ENCODE assay signal across 8 cellular contexts in the genomic region with DNA sequence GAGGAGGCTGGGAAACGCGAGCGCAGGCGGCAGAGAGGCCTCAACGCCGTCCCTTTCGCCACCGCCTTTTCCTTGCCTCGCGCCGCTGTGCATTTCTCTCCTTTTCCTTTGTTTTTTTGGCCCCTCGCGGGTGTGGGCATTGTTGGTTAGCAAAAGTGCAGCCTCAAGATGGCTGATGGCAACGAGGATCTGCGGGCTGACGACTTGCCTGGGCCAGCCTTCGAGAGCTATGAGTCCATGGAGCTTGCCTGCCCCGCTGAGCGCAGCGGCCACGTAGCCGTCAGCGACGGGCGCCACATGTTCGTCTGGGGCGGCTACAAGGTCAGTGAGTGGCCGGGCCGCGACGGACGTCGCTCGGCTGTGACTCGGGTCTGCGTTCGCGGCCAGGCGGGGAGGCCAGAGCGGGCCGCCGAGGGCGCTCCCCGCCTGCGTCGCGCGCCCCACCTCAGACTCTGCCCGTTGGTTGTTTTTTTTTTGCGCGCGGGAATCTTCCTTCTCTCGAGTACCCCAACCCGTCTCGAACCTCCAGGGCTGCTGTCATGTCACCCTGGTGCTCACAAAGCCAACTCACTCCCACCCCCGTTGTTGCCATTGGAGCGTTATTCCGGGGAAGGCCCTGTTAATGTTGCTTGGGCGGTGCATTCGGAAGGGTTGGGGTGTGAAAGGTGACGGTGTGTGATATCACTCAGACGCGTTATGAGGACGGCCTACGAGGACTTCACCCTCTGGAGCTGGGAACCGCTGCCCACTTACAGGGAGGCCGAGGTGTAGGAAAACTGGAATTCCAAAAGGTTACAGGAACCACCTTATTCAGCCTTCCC. TPM values are rescaled to one million over a fixed set of nuclear protein-coding genes. Genes with fewer than 3 reads are reported as not detected.
A peak's percentile ranks its signal among the peaks of the same experiment; 100 is the strongest.
DNase-seq lines count a peak whose midpoint lies in the region; ATAC-seq and TF ChIP-seq lines count a peak whose summit lies in the region.

No MANE protein-coding gene starts in this region.

- peak; percentile 58 for DNase-seq in DMS79 (lab: John Stamatoyannopoulos, UW)
- DNase-seq in T-helper 17 cell, result peak; percentile 32 to 53 (median 44)
- DNase-seq in hepatic stellate cell (ENCODE audit: low spot score), result peak; percentile 34
- DNase-seq in retinal pigment epithelial cell (ENCODE audit: low read depth), result no peak

- H3K4me1 Mint-ChIP-seq in T-helper 17 cell, result peaks cover 24% of the 10 kb centered on the region

- ATAC-seq in GM21515 (IDR thresholded peaks at IDR 0.05; ENCODE audit: unreplicated experiment), result peak; percentile 33
- peak; percentile 51 for ATAC-seq in T-helper 17 cell
- ATAC-seq in GM18519 (IDR thresholded peaks at IDR 0.05; ENCODE audit: low FRiP score, unreplicated experiment), result no peak

- H3K4me1 ChIP-seq in HUES6 (ENCODE audit: control insufficient read depth, insufficient read depth, low read length), result peaks cover 17% of the 10 kb centered on the region; the same call in 1 of the 2 replicates

- TF ChIP-seq CTCF in retinal pigment epithelial cell (conservative IDR thresholded peaks at IDR 0.05; ENCODE audit: low read depth, low read length), result no peak

- H3K36me3 Mint-ChIP-seq in T-helper 17 cell (ENCODE audit: low read depth), result peaks cover 2% of the 10 kb centered on the region

- no peaks in the 10 kb centered on the region for H3K27me3 Mint-ChIP-seq in T-helper 17 cell

- H3K27ac Mint-ChIP-seq in T-helper 17 cell, result peak overlapping the region; percentile 96

- peak overlapping the region; percentile 98 for H3K9ac ChIP-seq in HUES6 (ENCODE audit: low read length)

- H3K36me3 ChIP-seq in HUES6 (ENCODE audit: control insufficient read depth, insufficient read depth, low read length), result no peaks in the 10 kb centered on the region; the same call in 1 of the 2 replicates

- H3K9me3 ChIP-seq in HUES6 (ENCODE audit: control insufficient read depth, insufficient read depth, low read depth, low read length) (no peaks in the 10 kb centered on the region), T-helper 17 cell (ENCODE audit: control insufficient read depth, low read length, poor library complexity, severe bottlenecking) (no peaks in the 10 kb centered on the region)

- no peaks in the 10 kb centered on the region for H3K27me3 ChIP-seq in HUES6 (ENCODE audit: control insufficient read depth, insufficient read depth, low read length)

- H3K4me3 ChIP-seq in HUES6 (ENCODE audit: low read depth, low read length) (peak overlapping the region; percentile 97), retinal pigment epithelial cell (ENCODE audit: low read length) (peak overlapping the region; percentile 96)

- peak overlapping the region; percentile 96 for H3K4me3 Mint-ChIP-seq in T-helper 17 cell

- H3K27ac ChIP-seq in HUES6 (ENCODE audit: low read depth, low read length) (peak overlapping the region; percentile 94), angular gyrus (ENCODE audit: low read depth, low read length) (peak overlapping the region; percentile 99)

RNA-seq across cellular contexts. Expression of a gene that starts 0.6 kb away (rescaled TPM):
- 10 to 100 TPM; 73.5 to 79.2 TPM for total RNA-seq in T-helper 17 cell
